1 cellular context compared by ENCODE assay signal in the genomic region with DNA sequence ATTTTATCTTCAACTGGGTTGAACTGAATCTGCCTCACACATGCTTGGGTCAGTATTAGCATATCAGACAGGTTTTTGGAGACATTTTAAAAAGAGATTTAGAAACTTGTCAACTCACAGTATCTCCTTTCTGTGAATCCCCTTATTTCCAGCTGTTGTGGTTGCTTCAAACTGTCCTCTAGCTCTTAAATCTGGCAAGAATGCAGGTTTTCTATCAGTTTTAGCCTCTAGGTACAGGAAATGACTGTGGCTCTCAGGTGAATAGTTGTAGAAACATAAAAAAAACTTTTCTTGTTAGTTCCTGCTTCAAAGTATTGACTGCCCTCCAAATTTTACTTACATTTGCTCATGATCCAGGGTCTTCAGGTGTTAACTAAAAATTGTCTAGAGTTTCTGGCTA.
TF ChIP-seq lines count a peak whose summit lies in the region.

No MANE protein-coding gene starts in this region.

TF ChIP-seq in WTC11, 78 proteins besides CTCF, POLR2A, EP300 and RAD21 (continued from another document):
- TF ChIP-seq ZNF423 (CRISPR knock-in tag; IDR thresholded peaks at IDR 0.05) (no peak), STAT6 (CRISPR knock-in tag; conservative IDR thresholded peaks at IDR 0.05; ENCODE audit: low read depth) (no peak), E2F4 (CRISPR knock-in tag; IDR thresholded peaks at IDR 0.05; ENCODE audit: borderline replicate concordance, low read depth) (no peak), RELA (CRISPR knock-in tag; IDR thresholded peaks at IDR 0.05; ENCODE audit: borderline replicate concordance) (no peak), USF2 (CRISPR knock-in tag; IDR thresholded peaks at IDR 0.05) (no peak)
- TF ChIP-seq, protein P1, sequence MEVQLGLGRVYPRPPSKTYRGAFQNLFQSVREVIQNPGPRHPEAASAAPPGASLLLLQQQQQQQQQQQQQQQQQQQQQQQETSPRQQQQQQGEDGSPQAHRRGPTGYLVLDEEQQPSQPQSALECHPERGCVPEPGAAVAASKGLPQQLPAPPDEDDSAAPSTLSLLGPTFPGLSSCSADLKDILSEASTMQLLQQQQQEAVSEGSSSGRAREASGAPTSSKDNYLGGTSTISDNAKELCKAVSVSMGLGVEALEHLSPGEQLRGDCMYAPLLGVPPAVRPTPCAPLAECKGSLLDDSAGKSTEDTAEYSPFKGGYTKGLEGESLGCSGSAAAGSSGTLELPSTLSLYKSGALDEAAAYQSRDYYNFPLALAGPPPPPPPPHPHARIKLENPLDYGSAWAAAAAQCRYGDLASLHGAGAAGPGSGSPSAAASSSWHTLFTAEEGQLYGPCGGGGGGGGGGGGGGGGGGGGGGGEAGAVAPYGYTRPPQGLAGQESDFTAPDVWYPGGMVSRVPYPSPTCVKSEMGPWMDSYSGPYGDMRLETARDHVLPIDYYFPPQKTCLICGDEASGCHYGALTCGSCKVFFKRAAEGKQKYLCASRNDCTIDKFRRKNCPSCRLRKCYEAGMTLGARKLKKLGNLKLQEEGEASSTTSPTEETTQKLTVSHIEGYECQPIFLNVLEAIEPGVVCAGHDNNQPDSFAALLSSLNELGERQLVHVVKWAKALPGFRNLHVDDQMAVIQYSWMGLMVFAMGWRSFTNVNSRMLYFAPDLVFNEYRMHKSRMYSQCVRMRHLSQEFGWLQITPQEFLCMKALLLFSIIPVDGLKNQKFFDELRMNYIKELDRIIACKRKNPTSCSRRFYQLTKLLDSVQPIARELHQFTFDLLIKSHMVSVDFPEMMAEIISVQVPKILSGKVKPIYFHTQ (CRISPR knock-in tag; IDR thresholded peaks at IDR 0.05): no peak
- TF ChIP-seq, protein P2, sequence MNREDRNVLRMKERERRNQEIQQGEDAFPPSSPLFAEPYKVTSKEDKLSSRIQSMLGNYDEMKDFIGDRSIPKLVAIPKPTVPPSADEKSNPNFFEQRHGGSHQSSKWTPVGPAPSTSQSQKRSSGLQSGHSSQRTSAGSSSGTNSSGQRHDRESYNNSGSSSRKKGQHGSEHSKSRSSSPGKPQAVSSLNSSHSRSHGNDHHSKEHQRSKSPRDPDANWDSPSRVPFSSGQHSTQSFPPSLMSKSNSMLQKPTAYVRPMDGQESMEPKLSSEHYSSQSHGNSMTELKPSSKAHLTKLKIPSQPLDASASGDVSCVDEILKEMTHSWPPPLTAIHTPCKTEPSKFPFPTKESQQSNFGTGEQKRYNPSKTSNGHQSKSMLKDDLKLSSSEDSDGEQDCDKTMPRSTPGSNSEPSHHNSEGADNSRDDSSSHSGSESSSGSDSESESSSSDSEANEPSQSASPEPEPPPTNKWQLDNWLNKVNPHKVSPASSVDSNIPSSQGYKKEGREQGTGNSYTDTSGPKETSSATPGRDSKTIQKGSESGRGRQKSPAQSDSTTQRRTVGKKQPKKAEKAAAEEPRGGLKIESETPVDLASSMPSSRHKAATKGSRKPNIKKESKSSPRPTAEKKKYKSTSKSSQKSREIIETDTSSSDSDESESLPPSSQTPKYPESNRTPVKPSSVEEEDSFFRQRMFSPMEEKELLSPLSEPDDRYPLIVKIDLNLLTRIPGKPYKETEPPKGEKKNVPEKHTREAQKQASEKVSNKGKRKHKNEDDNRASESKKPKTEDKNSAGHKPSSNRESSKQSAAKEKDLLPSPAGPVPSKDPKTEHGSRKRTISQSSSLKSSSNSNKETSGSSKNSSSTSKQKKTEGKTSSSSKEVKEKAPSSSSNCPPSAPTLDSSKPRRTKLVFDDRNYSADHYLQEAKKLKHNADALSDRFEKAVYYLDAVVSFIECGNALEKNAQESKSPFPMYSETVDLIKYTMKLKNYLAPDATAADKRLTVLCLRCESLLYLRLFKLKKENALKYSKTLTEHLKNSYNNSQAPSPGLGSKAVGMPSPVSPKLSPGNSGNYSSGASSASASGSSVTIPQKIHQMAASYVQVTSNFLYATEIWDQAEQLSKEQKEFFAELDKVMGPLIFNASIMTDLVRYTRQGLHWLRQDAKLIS (CRISPR knock-in tag; IDR thresholded peaks at IDR 0.05; ENCODE audit: borderline replicate concordance): no peak
TF ChIP-seq in WTC11: peak in this region for 0.
